8 cellular contexts compared by ENCODE assay signal in the genomic region with DNA sequence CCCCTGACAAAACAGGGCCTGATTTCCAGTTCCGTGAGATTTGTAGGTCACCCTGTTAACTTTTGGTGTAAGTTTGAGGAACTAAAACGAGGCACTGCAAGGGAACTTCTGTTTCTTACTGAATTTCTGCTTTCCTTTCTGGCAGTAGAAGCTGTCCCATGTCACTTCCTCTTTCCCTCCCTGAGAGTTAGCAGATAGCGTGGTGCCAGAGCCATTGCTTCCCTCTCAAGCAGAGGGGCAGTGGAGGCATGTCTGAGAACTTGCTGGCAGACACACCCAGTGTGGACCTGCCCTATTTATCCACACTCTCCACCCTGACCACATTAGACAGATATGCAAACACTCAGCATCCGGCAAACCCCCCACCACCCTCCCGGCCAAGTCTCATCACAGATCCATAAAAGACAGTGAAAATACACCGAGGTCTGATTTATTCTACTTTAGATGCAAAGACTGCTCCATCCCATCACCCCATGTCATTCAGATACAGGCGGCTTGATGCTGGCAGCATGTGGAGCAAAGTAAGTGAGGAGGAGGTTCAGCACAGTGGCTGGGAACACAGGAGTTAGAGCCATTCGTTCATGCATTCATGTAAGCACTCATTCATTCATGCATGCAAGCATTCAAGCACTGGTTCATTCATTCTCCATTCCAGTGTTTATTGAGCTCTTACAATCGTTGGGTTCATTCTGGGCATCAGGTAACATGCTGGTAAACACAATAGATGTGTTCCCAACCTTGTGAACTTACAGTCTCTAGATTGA.
A peak's percentile ranks its signal among the peaks of the same experiment; 100 is the strongest.
DNase-seq lines count a peak whose midpoint lies in the region; ATAC-seq lines count a peak whose summit lies in the region.

No MANE protein-coding gene starts in this region.

- peak; percentile 27 for DNase-seq in NCI-H2029 treated with DMSO at 0.1 percent for 48 hours (lab: John Stamatoyannopoulos, UW)
- DNase-seq in Right ventricle myocardium superior: peak; percentile 47
- no peak for DNase-seq in NCI-H1694 (lab: John Stamatoyannopoulos, UW)
- DNase-seq in kidney glomerular epithelial cell (lab: John Stamatoyannopoulos, UW): no peak
- no peak for DNase-seq in D341Med (ENCODE audit: low spot score)
- no peak for DNase-seq in cerebellar cortex (ENCODE audit: low spot score)

- intact Hi-C loops in Right ventricle myocardium superior (cut with DNase I): no loop called here

- ATAC-seq in GM18868 (IDR thresholded peaks at IDR 0.05; ENCODE audit: unreplicated experiment) (peak; percentile 83), HG02623 (IDR thresholded peaks at IDR 0.05; ENCODE audit: unreplicated experiment) (peak; percentile 87), Right ventricle myocardium superior (ENCODE audit: poor library complexity) (peak; percentile 74)

Comparison
In these comparisons a context has a peak if more than half of its experiments do, and no peak if none do; other contexts are left out.
1. DNase-seq: peak in NCI-H2029 treated with DMSO at 0.1 percent for 48 hours (single experiment) and Right ventricle myocardium superior (single experiment); none in NCI-H1694 (single experiment), kidney glomerular epithelial cell (single experiment), D341Med (single experiment) and cerebellar cortex (single experiment).
2. Peak in every context shown above with its lines, with median percentiles within 50 percentile points of each other: ATAC-seq.